ENCODE assay signal across 1 cellular context in genomic region chr13:110617326-110618072, GRCh38.
TF ChIP-seq lines count a peak whose summit lies in the region.

No MANE protein-coding gene starts in this region.

TF ChIP-seq in HCT116, 20 proteins besides CTCF, POLR2A, EP300 and RAD21 (continued from another document):
- TF ChIP-seq ATF3 (IDR thresholded peaks at IDR 0.05), result no peak
- no peak for TF ChIP-seq SIN3A (IDR thresholded peaks at IDR 0.05; ENCODE audit: low read depth)
- no peak for TF ChIP-seq TCF7L2 (IDR thresholded peaks at IDR 0.05; ENCODE audit: borderline replicate concordance, extremely low read depth, insufficient read depth, insufficient read length)
